17 cellular contexts compared by ENCODE assay signal in the genomic region with DNA sequence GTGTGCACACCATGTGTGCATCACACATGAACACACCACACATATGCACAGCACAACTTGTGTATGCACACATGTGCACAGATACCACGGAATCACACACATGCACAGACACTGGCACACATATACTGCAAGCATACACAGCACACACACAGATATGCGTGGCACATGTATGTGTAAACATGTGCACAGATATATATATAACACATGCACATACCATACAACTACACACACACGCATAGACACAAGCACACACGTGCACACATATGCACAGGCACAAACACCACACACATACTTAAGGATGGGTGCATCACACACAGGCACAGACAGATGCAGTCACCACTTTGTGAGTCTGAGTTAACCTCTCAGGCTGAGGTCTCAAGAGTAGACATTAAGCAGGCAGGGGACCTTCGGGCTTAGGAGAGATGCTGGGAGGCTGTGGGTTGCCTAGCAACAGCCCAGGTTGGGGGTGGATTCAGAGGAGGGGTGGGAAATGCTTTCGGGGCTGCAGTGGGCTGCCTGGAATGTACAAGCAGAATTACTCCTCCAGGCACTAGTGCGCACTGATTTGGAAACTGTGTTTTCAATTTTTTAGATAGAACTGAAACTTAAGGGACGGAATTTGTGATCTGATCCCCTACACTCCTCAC.
"Had no signal": no experiment of that assay in that cellular context is flagged by ENCODE, and none has a peak within 500 bp of the region (broad histone marks: within the 10 kb centered on the region; RNA-seq: fewer than 3 reads in every experiment).

No MANE protein-coding gene starts in this region.

- H3K4me3 ChIP-seq: breast epithelium, dorsolateral prefrontal cortex, gastroesophageal sphincter, lung, pancreas had no signal

- H3K27ac ChIP-seq: breast epithelium, dorsolateral prefrontal cortex, gastroesophageal sphincter, pancreas had no signal

- FAIRE-seq: endometrium, islet of Langerhans, pancreas had no signal

- H3K9me3 ChIP-seq: breast epithelium, pancreas had no signal

- H3K36me3 ChIP-seq: breast epithelium, gastroesophageal sphincter, pancreas had no signal

- H3K27me3 ChIP-seq: breast epithelium, pancreas had no signal

- DNase-seq: activated CD4-positive, alpha-beta T cell treated with anti-CD3 and anti-CD28 coated beads, Interleukin-2, amount 50 U/mL, for 4 hours; activated CD4-positive, CD25-positive, alpha-beta regulatory T cell treated with anti-CD3 and anti-CD28 coated beads, Interleukin-2, amount 50 U/mL, for 72 hours; activated naive CD4-positive, alpha-beta T cell treated with Interleukin-2 at 50 U/mL for 16 hours; activated T-cell treated with anti-CD3 and anti-CD28 coated beads for 4 hours; dorsolateral prefrontal cortex; left colon; midbrain; pancreas; stimulated activated CD4-positive, alpha-beta T cell treated with anti-CD3 and anti-CD28 coated beads, Interleukin-2, amount 100 ng/mL, for 48 hours; stimulated activated naive CD4-positive, alpha-beta T cell; substantia nigra had no signal

- ATAC-seq: activated T-helper 17 cell treated with anti-CD3 and anti-CD28 coated beads, Interleukin-2, amount 50 U/mL, for 72 hours; gastroesophageal sphincter; left colon; pancreas had no signal
